1 cellular context compared by ENCODE assay signal in genomic region chr12:13178568-13179158, GRCh38.
TF ChIP-seq lines count a peak whose summit lies in the region.

No MANE protein-coding gene starts in this region.

TF ChIP-seq in IMR-90, 13 proteins besides CTCF, POLR2A, EP300 and RAD21 (continued from another document):
- TF ChIP-seq MAFK (IDR thresholded peaks at IDR 0.05; ENCODE audit: low read depth, low read length) (no peak), MAZ (IDR thresholded peaks at IDR 0.05; ENCODE audit: borderline replicate concordance, low read depth, low read length) (no peak), SMC3 (IDR thresholded peaks at IDR 0.05; ENCODE audit: low read depth, low read length) (no peak), RCOR1 (IDR thresholded peaks at IDR 0.05; ENCODE audit: insufficient replicate concordance, low read length) (no peak), RFX5 (IDR thresholded peaks at IDR 0.05; ENCODE audit: low read depth, low read length) (no peak), ELK1 (IDR thresholded peaks at IDR 0.05; ENCODE audit: borderline replicate concordance, low read depth, low read length) (no peak), MXI1 (IDR thresholded peaks at IDR 0.05; ENCODE audit: borderline replicate concordance, low read depth, low read length) (no peak)
